Comparison of ENCODE assay signal across 9 cellular contexts in the genomic region with DNA sequence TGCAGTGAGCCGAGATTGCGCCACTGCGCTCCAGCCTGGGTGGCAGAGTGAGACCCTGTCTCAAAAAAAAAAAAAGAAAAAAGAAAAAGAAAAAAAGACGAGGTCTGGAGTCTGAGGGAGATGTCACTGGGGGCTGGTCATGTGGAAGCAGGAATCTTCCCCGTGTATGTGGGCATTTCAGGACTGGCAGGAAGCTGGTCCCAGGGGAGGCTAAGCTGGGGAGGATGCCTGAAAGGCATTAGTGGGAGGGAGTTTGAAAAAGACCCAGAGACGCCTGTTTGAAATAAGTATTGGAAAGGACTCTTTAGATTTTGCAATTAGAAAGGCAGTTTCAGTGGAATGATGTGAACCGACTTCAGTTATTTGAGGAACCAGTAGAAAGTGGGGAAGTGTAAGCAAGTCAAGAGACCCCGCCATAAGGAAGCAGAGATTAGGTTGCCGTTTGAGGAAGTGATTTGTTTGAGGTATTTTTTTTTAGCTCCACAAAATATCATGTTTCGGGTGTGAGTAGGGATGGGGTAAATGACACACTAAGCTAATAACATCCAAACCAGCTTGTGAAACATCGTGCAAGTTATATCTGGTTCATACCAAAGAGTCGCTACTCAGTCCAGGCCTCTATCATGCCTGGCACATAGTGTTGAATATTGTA. TPM values are rescaled to one million over a fixed set of nuclear protein-coding genes. Genes with fewer than 3 reads are reported as not detected.
DNase-seq lines count a peak whose midpoint lies in the region; ATAC-seq and TF ChIP-seq lines count a peak whose summit lies in the region.
"Had no signal": no experiment of that assay in that cellular context is flagged by ENCODE, and none has a peak within 500 bp of the region (broad histone marks: within the 10 kb centered on the region; RNA-seq: fewer than 3 reads in every experiment).

No MANE protein-coding gene starts in this region.

- H3K36me3 Mint-ChIP-seq in IgD-negative memory B cell, result peaks cover 19% of the 10 kb centered on the region
- H3K36me3 Mint-ChIP-seq in naive thymus-derived CD8-positive, alpha-beta T cell, result peaks cover 0 to 75% (median 31%) of the 10 kb centered on the region in 3 donors

- H3K9me3 Mint-ChIP-seq in IgD-negative memory B cell, result no peaks in the 10 kb centered on the region
- no peaks in the 10 kb centered on the region for H3K9me3 Mint-ChIP-seq in naive thymus-derived CD8-positive, alpha-beta T cell

- POLR2A ChIA-PET in naive thymus-derived CD8-positive, alpha-beta T cell (lab: Charles Lee), result interaction anchor here (0.6 to 1.0 kb wide), 3 partner anchors 12 to 77 kb away, joined by 3 to 4 read pairs (median 3); no protein-coding TSS in a partner anchor

- peak overlapping the region; percentile 63 to 93 (median 64) for H3K27ac Mint-ChIP-seq in IgD-negative memory B cell
- peak overlapping the region in 5 of 10 donors; percentile 31 to 76 (median 43) for H3K27ac Mint-ChIP-seq in naive thymus-derived CD8-positive, alpha-beta T cell

- peaks cover 5% of the 10 kb centered on the region; the same call in 1 of the 2 replicates for H3K36me3 ChIP-seq in BE2C

- H3K4me1 ChIP-seq in BE2C, result no peaks in the 10 kb centered on the region; the same call in 1 of the 2 replicates

- no peak overlapping the region for H3K4me3 ChIP-seq in BE2C (ENCODE audit: low read depth, low read length)

- H3K4me3 Mint-ChIP-seq in IgD-negative memory B cell, result peak overlapping the region; percentile 30 to 88 (median 44)
- H3K4me3 Mint-ChIP-seq in naive thymus-derived CD8-positive, alpha-beta T cell, result peak overlapping the region in 1 of 10 donors; percentile 50

- peaks cover 52 to 75% (median 70%) of the 10 kb centered on the region in 3 donors for H3K4me1 Mint-ChIP-seq in IgD-negative memory B cell
- peaks cover 38 to 80% (median 59%) of the 10 kb centered on the region in 4 donors for H3K4me1 Mint-ChIP-seq in naive thymus-derived CD8-positive, alpha-beta T cell

- TF ChIP-seq CTCF in BE2C (IDR thresholded peaks at IDR 0.05; ENCODE audit: low read depth, low read length), result no peak

- no peaks in the 10 kb centered on the region for H3K27me3 Mint-ChIP-seq in IgD-negative memory B cell
- H3K27me3 Mint-ChIP-seq in naive thymus-derived CD8-positive, alpha-beta T cell, result no peaks in the 10 kb centered on the region

- H3K27me3 ChIP-seq in BE2C, result no peaks in the 10 kb centered on the region

- DNase-seq in BE2C, result peak; percentile 69
- peak; percentile 8 for DNase-seq in fibroblast of peridontal ligament (ENCODE audit: extremely low read depth)
- DNase-seq in naive thymus-derived CD8-positive, alpha-beta T cell, result no peak
- DNase-seq in cerebellum (ENCODE audit: low spot score), result no peak
- DNase-seq in activated naive CD4-positive, alpha-beta T cell treated with Interleukin-2 at 50 U/mL for 16 hours, result no peak
- DNase-seq: DND-41 had no signal

- ATAC-seq in GM19397 (IDR thresholded peaks at IDR 0.05; ENCODE audit: unreplicated experiment), result peak; percentile 35
- no peak for ATAC-seq in naive thymus-derived CD8-positive, alpha-beta T cell
- no peak for ATAC-seq in HG03520 (IDR thresholded peaks at IDR 0.05; ENCODE audit: unreplicated experiment)

- no peaks in the 10 kb centered on the region for H3K9me3 ChIP-seq in BE2C

RNA-seq across cellular contexts. Expression of gene ST6GAL1, which starts 55.5 kb away (rescaled TPM):
- polyA plus RNA-seq in BE2C (2012; ENCODE audit: insufficient read depth, insufficient read length, low read depth), result 38.7 TPM
- polyA plus RNA-seq in IgD-negative memory B cell, result 257 TPM
- 100 to 1,000 TPM; 223 to 250 TPM for total RNA-seq in naive thymus-derived CD8-positive, alpha-beta T cell
- 100 to 1,000 TPM; 139 to 237 (median 167) TPM for polyA plus RNA-seq in naive thymus-derived CD8-positive, alpha-beta T cell
- total RNA-seq in cerebellum, result 32.5 TPM

Comparison
In these comparisons a context has a peak if more than half of its experiments do, and no peak if none do; other contexts are left out.
1. DNase-seq: peak in BE2C (single experiment) and fibroblast of peridontal ligament (single experiment); none in naive thymus-derived CD8-positive, alpha-beta T cell (0 of 10), cerebellum (single experiment) and activated naive CD4-positive, alpha-beta T cell treated with Interleukin-2 at 50 U/mL for 16 hours (single experiment).